In the genomic region with DNA sequence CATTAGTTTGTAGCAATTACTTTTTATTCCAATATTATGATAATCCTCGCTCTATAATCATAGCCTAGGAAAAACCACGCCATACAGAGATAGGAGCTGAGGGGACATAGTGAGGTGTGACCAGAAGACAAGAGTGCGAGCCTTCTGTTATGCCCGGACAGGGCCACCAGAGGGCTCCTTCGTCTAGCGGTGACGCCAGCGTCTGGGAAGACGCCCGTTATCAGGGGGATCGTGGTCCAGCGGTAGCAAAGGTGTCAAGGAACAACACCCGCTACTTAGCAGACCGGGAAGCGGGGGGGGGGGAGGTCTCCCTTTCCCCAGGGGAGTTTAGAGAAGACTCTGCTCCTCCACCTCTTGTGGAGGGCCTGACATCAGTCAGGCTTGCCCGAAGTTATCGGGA, we compare ENCODE assay signal across 7 cellular contexts. TPM values are rescaled to one million over a fixed set of nuclear protein-coding genes. Genes with fewer than 3 reads are reported as not detected.
DNase-seq lines count a peak whose midpoint lies in the region; TF ChIP-seq lines count a peak whose summit lies in the region.
"Not testable (repeated sequence)": the region's sequence is repeated elsewhere in the genome, so short reads cannot be mapped to it uniquely, and the experiment has no call there.

No MANE protein-coding gene starts in this region.

- not testable (repeated sequence) for H3K9me2 ChIP-seq in OCI-LY1 (ENCODE audit: low read depth, low read length)

- DNase-seq in GM10266 (ENCODE audit: extremely low spot score) = not testable (repeated sequence)
- peak; percentile 89 for DNase-seq in activated CD4-positive, alpha-beta T cell treated with anti-CD3 and anti-CD28 coated beads, Interleukin-2, amount 10 ng/mL, durations not matched to agents 24 days and 14 days
- peak in 35 of 56 donors; percentile 2 to 65 (median 20) for DNase-seq in amygdala (lab: John Stamatoyannopoulos, UW)
- peak; percentile 23 for DNase-seq in fibroblast of peridontal ligament (ENCODE audit: extremely low read depth)
- DNase-seq in mesothelial cell of epicardium (ENCODE audit: low spot score in 2 of 2, unreplicated experiment in 2 of 2) = peak in 1 of 2 experiments; percentile 70
- peak; percentile 51 for DNase-seq in stimulated activated CD4-positive, alpha-beta T cell treated with anti-CD3 and anti-CD28 coated beads, Interleukin-2, amount 100 ng/mL, for 4 hours (ENCODE audit: low read depth)

- not testable (repeated sequence) for H3K79me2 ChIP-seq in OCI-LY1 (ENCODE audit: insufficient read depth, low read length)

- not testable (repeated sequence) for H3K27me3 ChIP-seq in OCI-LY1 (ENCODE audit: insufficient read depth, low read length)

- H3K4me3 ChIP-seq in OCI-LY1 (ENCODE audit: low read depth, low read length, poor library complexity, severe bottlenecking) = not testable (repeated sequence)

- H3K36me3 Mint-ChIP-seq in activated CD4-positive, alpha-beta T cell treated with anti-CD3 and anti-CD28 coated beads, Interleukin-2, amount 10 ng/mL, durations not matched to agents 24 days and 14 days (ENCODE audit: low read depth); mesothelial cell of epicardium: not testable (repeated sequence)

- H3K4me1 Mint-ChIP-seq in activated CD4-positive, alpha-beta T cell treated with anti-CD3 and anti-CD28 coated beads, Interleukin-2, amount 10 ng/mL, durations not matched to agents 24 days and 14 days; mesothelial cell of epicardium: not testable (repeated sequence)

- H3K4me3 Mint-ChIP-seq in activated CD4-positive, alpha-beta T cell treated with anti-CD3 and anti-CD28 coated beads, Interleukin-2, amount 10 ng/mL, durations not matched to agents 24 days and 14 days = peak overlapping the region; percentile 58
- not testable (repeated sequence) for H3K4me3 Mint-ChIP-seq in mesothelial cell of epicardium

- not testable (repeated sequence) for H3K9me3 ChIP-seq in OCI-LY1 (ENCODE audit: low read length)

- H3K4me1 ChIP-seq in OCI-LY1 (ENCODE audit: insufficient read depth, low read length, severe bottlenecking) = not testable (repeated sequence)

- H3K27ac ChIP-seq in OCI-LY1 (ENCODE audit: low read depth, low read length, poor library complexity, severe bottlenecking) = not testable (repeated sequence)

- TF ChIP-seq CTCF in GM10266 (IDR thresholded peaks at IDR 0.05; ENCODE audit: control insufficient read depth, insufficient read depth, low read depth, missing control alignments) (peak; percentile 60), OCI-LY1 (IDR thresholded peaks at IDR 0.05; ENCODE audit: low read length) (peak; percentile 24; the same call in 1 of the 2 replicates), mesothelial cell of epicardium (IDR thresholded peaks at IDR 0.05; ENCODE audit: unreplicated experiment) (peak; percentile 19)

- peaks cover 11% of the 10 kb centered on the region for H3K27me3 Mint-ChIP-seq in activated CD4-positive, alpha-beta T cell treated with anti-CD3 and anti-CD28 coated beads, Interleukin-2, amount 10 ng/mL, durations not matched to agents 24 days and 14 days
- peaks cover 37% of the 10 kb centered on the region for H3K27me3 Mint-ChIP-seq in mesothelial cell of epicardium (ENCODE audit: low read depth)

- intact Hi-C loops in activated CD4-positive, alpha-beta T cell treated with anti-CD3 and anti-CD28 coated beads, Interleukin-2, amount 10 ng/mL, durations not matched to agents 24 days and 14 days (cut with micrococcal nuclease) = not testable (repeated sequence)

- not testable (repeated sequence) for H2AFZ ChIP-seq in OCI-LY1 (ENCODE audit: low read length)

- not testable (repeated sequence) for H3K9ac ChIP-seq in OCI-LY1 (ENCODE audit: low read length)

- not testable (repeated sequence) for H3K36me3 ChIP-seq in OCI-LY1 (ENCODE audit: insufficient read depth, low read length)

- H3K9me3 Mint-ChIP-seq in activated CD4-positive, alpha-beta T cell treated with anti-CD3 and anti-CD28 coated beads, Interleukin-2, amount 10 ng/mL, durations not matched to agents 24 days and 14 days; mesothelial cell of epicardium: not testable (repeated sequence)

- H3F3A ChIP-seq in OCI-LY1 (ENCODE audit: insufficient read depth, low read length) = not testable (repeated sequence)

- H3K27ac Mint-ChIP-seq in activated CD4-positive, alpha-beta T cell treated with anti-CD3 and anti-CD28 coated beads, Interleukin-2, amount 10 ng/mL, durations not matched to agents 24 days and 14 days; mesothelial cell of epicardium: not testable (repeated sequence)

- H3K4me2 ChIP-seq in OCI-LY1 (ENCODE audit: low read length) = not testable (repeated sequence)

- H4K20me1 ChIP-seq in OCI-LY1 (ENCODE audit: insufficient read depth, low read length) = not testable (repeated sequence)

RNA-seq across cellular contexts. Expression of a gene that starts 8.7 kb away (rescaled TPM):
- 1.9 and 2.4 TPM in 2 replicates for total RNA-seq in activated CD4-positive, alpha-beta T cell treated with anti-CD3 and anti-CD28 coated beads, Interleukin-2, amount 10 ng/mL, durations not matched to agents 24 days and 14 days
- 2.2 to 2.9 TPM (median 2.9 TPM) in 3 replicates for total RNA-seq in mesothelial cell of epicardium

RNA-seq across cellular contexts. Expression of a gene that starts 24.9 kb away (rescaled TPM):
- 4.1 and 5.8 TPM in 2 replicates for total RNA-seq in activated CD4-positive, alpha-beta T cell treated with anti-CD3 and anti-CD28 coated beads, Interleukin-2, amount 10 ng/mL, durations not matched to agents 24 days and 14 days
- total RNA-seq in mesothelial cell of epicardium = 78.0 to 89.3 TPM (median 84.3 TPM) in 3 replicates

RNA-seq across cellular contexts. Expression of a gene that starts 28.3 kb away (rescaled TPM):
- 5.2 and 5.5 TPM in 2 replicates for total RNA-seq in activated CD4-positive, alpha-beta T cell treated with anti-CD3 and anti-CD28 coated beads, Interleukin-2, amount 10 ng/mL, durations not matched to agents 24 days and 14 days
- 5.7 to 6.0 TPM (median 5.7 TPM) in 3 replicates for total RNA-seq in mesothelial cell of epicardium

RNA-seq across cellular contexts. Expression of a gene that starts 42.2 kb away (rescaled TPM):
- not detected in 2 replicates for total RNA-seq in activated CD4-positive, alpha-beta T cell treated with anti-CD3 and anti-CD28 coated beads, Interleukin-2, amount 10 ng/mL, durations not matched to agents 24 days and 14 days
- total RNA-seq in mesothelial cell of epicardium = not detected in 3 replicates

RNA-seq across cellular contexts. Expression of a gene that starts 47.5 kb away (rescaled TPM):
- total RNA-seq in activated CD4-positive, alpha-beta T cell treated with anti-CD3 and anti-CD28 coated beads, Interleukin-2, amount 10 ng/mL, durations not matched to agents 24 days and 14 days = 46.5 and 48.8 TPM in 2 replicates
- 26.3 to 27.9 TPM (median 27.6 TPM) in 3 replicates for total RNA-seq in mesothelial cell of epicardium

Comparison
In these comparisons a context has a peak if more than half of its experiments do, and no peak if none do; other contexts are left out.
1. RNA of a gene that starts 24.9 kb away (total RNA-seq): 78.0 to 89.3 TPM in mesothelial cell of epicardium; 4.1 to 5.8 TPM in activated CD4-positive, alpha-beta T cell treated with anti-CD3 and anti-CD28 coated beads, Interleukin-2, amount 10 ng/mL, durations not matched to agents 24 days and 14 days; every median in the first group is over 10 times any median in the second.
2. Peak in every context shown above with its lines, with median percentiles within 50 percentile points of each other: CTCF ChIP-seq.